Comparison of ENCODE assay signal across 12 cellular contexts in genomic region chr9:112861638-112862555, GRCh38. TPM values are rescaled to one million over a fixed set of nuclear protein-coding genes. Genes with fewer than 3 reads are reported as not detected.
DNase-seq lines count a peak whose midpoint lies in the region; ATAC-seq and TF ChIP-seq lines count a peak whose summit lies in the region.
"Had no signal": no experiment of that assay in that cellular context is flagged by ENCODE, and none has a peak within 500 bp of the region (broad histone marks: within the 10 kb centered on the region; RNA-seq: fewer than 3 reads in every experiment).

No MANE protein-coding gene starts in this region.

- H3K36me3 ChIP-seq in BLaER1 treated with 17β-estradiol and CSF1 and Interleukin-3, amounts not matched to agents 10 nM and 100 nM: peaks cover 0 to 22% (median 6%) of the 10 kb centered on the region in 11 experiments; a peak in 9 of 22 replicates
- H3K36me3 ChIP-seq: cardiac muscle cell had no signal

- H3K9me3 ChIP-seq in BLaER1 treated with 17β-estradiol and CSF1 and Interleukin-3, amounts not matched to agents 10 nM and 100 nM (replicated peaks in 1 of 11): peaks cover 0 to 7% (median 0%) of the 10 kb centered on the region in 11 experiments; a peak in 5 of 22 replicates

- H3K27ac Mint-ChIP-seq in naive B cell (peak overlapping the region in 5 of 6 donors; percentile 26 to 82 (median 77)), endothelial cell (ENCODE audit: unreplicated experiment) (no peak overlapping the region)

- peak; percentile 71 for DNase-seq in NOMO-1 treated with dmso at 0.1 percent for 144 hours (lab: John Stamatoyannopoulos, UW; ENCODE audit: unreplicated experiment)
- DNase-seq in dorsolateral prefrontal cortex: peak in 1 of 10 donors; percentile 26
- no peak for DNase-seq in naive B cell
- no peak for DNase-seq in SW480 (ENCODE audit: low spot score)
- DNase-seq in stimulated activated CD4-positive, alpha-beta T cell treated with anti-CD3 and anti-CD28 coated beads, Interleukin-4, amount 100 ng/mL, for 4 hours: no peak
- no peak for DNase-seq in iPS-NIHi11 (ENCODE audit: low spot score)
- DNase-seq in endothelial cell (ENCODE audit: low spot score): no peak
- DNase-seq: NCI-H526 treated with DMSO at 0.1 percent for 48 hours, T-helper 9 cell had no signal

- H3K9me3 Mint-ChIP-seq in naive B cell: no peaks in the 10 kb centered on the region
- no peaks in the 10 kb centered on the region for H3K9me3 Mint-ChIP-seq in endothelial cell (ENCODE audit: unreplicated experiment)
- H3K9me3 Mint-ChIP-seq: neural crest cell had no signal

- H3K4me2 ChIP-seq in BLaER1 treated with 17β-estradiol and CSF1 and Interleukin-3, amounts not matched to agents 10 nM and 100 nM: peak overlapping the region; percentile 37 to 97 (median 83)

- H3K4me1 ChIP-seq in BLaER1 treated with 17β-estradiol and CSF1 and Interleukin-3, amounts not matched to agents 10 nM and 100 nM: peaks cover 41 to 98% (median 95%) of the 10 kb centered on the region in 10 experiments

- H3K9ac ChIP-seq in BLaER1 treated with 17β-estradiol and CSF1 and Interleukin-3, amounts not matched to agents 10 nM and 100 nM: peak overlapping the region; percentile 65 to 92 (median 83)

- H4K20me1 ChIP-seq in BLaER1 treated with 17β-estradiol and CSF1 and Interleukin-3, amounts not matched to agents 10 nM and 100 nM: no peaks in the 10 kb centered on the region; a peak in 1 of 22 replicates

- H3K4me1 Mint-ChIP-seq in naive B cell: peaks cover 65 to 77% (median 68%) of the 10 kb centered on the region in 3 donors
- H3K4me1 Mint-ChIP-seq in endothelial cell (ENCODE audit: unreplicated experiment): peaks cover 6% of the 10 kb centered on the region
- H3K4me1 Mint-ChIP-seq: neural crest cell had no signal

- H3K4me3 Mint-ChIP-seq in naive B cell (peak overlapping the region in 6 of 8 donors; percentile 27 to 71 (median 52)), endothelial cell (ENCODE audit: unreplicated experiment) (no peak overlapping the region)
- H3K4me3 Mint-ChIP-seq: neural crest cell had no signal

- TF ChIP-seq CTCF in dorsolateral prefrontal cortex (IDR thresholded peaks at IDR 0.05 in 54 of 56, conservative IDR thresholded peaks at IDR 0.05 in 2 of 56; ENCODE audit: low read depth in 1 of 56, partially characterized antibody in 56 of 56) (no peak), endothelial cell (IDR thresholded peaks at IDR 0.05; ENCODE audit: unreplicated experiment) (no peak)

- peak overlapping the region in 5 of 10 experiments; percentile 11 to 39 (median 20); a peak in 7 of 20 replicates for H3K4me3 ChIP-seq in BLaER1 treated with 17β-estradiol and CSF1 and Interleukin-3, amounts not matched to agents 10 nM and 100 nM
- H3K4me3 ChIP-seq in dorsolateral prefrontal cortex: no peak overlapping the region
- H3K4me3 ChIP-seq: cardiac muscle cell had no signal

- ATAC-seq in naive B cell (ENCODE audit: low read depth in 2 of 2): no peak

- H3K36me3 Mint-ChIP-seq in naive B cell (peaks cover 4 to 7% of the 10 kb centered on the region in 2 donors), endothelial cell (ENCODE audit: low read depth, unreplicated experiment) (peaks cover 3% of the 10 kb centered on the region)

- no peaks in the 10 kb centered on the region for H3K27me3 Mint-ChIP-seq in naive B cell
- H3K27me3 Mint-ChIP-seq in endothelial cell (ENCODE audit: unreplicated experiment): no peaks in the 10 kb centered on the region

- intact Hi-C loops in dorsolateral prefrontal cortex (cut with DNase I): no loop called here

- H3K27me3 ChIP-seq in BLaER1 treated with 17β-estradiol and CSF1 and Interleukin-3, amounts not matched to agents 10 nM and 100 nM: no peaks in the 10 kb centered on the region
- no peaks in the 10 kb centered on the region for H3K27me3 ChIP-seq in dorsolateral prefrontal cortex
- H3K27me3 ChIP-seq: cardiac muscle cell had no signal

- H3K27ac ChIP-seq in BLaER1 treated with 17β-estradiol and CSF1 and Interleukin-3, amounts not matched to agents 10 nM and 100 nM: peak overlapping the region; percentile 84 to 100 (median 98)
- peak overlapping the region in 53 of 59 donors; percentile 2 to 76 (median 52) for H3K27ac ChIP-seq in dorsolateral prefrontal cortex

RNA-seq across cellular contexts. Expression of gene SLC46A2, which starts 28.8 kb away (rescaled TPM):
- total RNA-seq in dorsolateral prefrontal cortex (1 to 10 TPM in 13 of 120 experiments, under 1 TPM in 87, not detected in 20; 0.18 to 1.8 (median 0.56) TPM), endothelial cell (ENCODE audit: unreplicated experiment) (not detected)
- polyA plus RNA-seq in naive B cell (ENCODE audit: low read depth in 6 of 6): under 1 TPM in 3 of 6 donors, not detected in 3; 0.14 to 0.22 (median 0.21) TPM
- total RNA-seq: cardiac muscle cell, neural crest cell had no signal
- polyA plus RNA-seq: cardiac muscle cell had no signal
